Comparison of ENCODE assay signal across 18 cellular contexts in genomic region chr2:176514805-176515500, GRCh38.
DNase-seq lines count a peak whose midpoint lies in the region; ATAC-seq, FAIRE-seq and TF ChIP-seq lines count a peak whose summit lies in the region.
"Had no signal": no experiment of that assay in that cellular context is flagged by ENCODE, and none has a peak within 500 bp of the region (broad histone marks: within the 10 kb centered on the region; RNA-seq: fewer than 3 reads in every experiment).

No MANE protein-coding gene starts in this region.

- TF ChIP-seq CTCF in bronchial epithelial cell (IDR thresholded peaks at IDR 0.05; ENCODE audit: insufficient read depth, low read length, severe bottlenecking) (no peak), keratinocyte (optimal IDR thresholded peaks at IDR 0.05 in 1 of 3, IDR thresholded peaks at IDR 0.05 in 1 of 3, conservative IDR thresholded peaks at IDR 0.05 in 1 of 3; ENCODE audit: extremely low read depth in 1 of 3, insufficient read depth in 2 of 3, low read length in 3 of 3) (no peak)

- H3K4me3 ChIP-seq in bronchial epithelial cell (ENCODE audit: low read depth, low read length): no peak overlapping the region
- H3K4me3 ChIP-seq in keratinocyte (ENCODE audit: control insufficient read depth in 2 of 3, extremely low read depth in 1 of 3, insufficient read depth in 2 of 3, low read depth in 1 of 3, low read length in 3 of 3): no peak overlapping the region
- H3K4me3 ChIP-seq: PC-9 had no signal

- H3K4me2 ChIP-seq in keratinocyte (ENCODE audit: control insufficient read depth, extremely low read depth, insufficient read depth, low read depth, low read length): peak overlapping the region; percentile 43
- H3K4me2 ChIP-seq: PC-9, SK-N-SH had no signal

- no peaks in the 10 kb centered on the region for H4K20me1 ChIP-seq in keratinocyte (ENCODE audit: control insufficient read depth, extremely low read depth, insufficient read depth, low read length)

- no peaks in the 10 kb centered on the region for H3K36me3 ChIP-seq in bronchial epithelial cell (ENCODE audit: control insufficient read depth, insufficient read depth, low read length)
- no peaks in the 10 kb centered on the region for H3K36me3 ChIP-seq in keratinocyte (ENCODE audit: control insufficient read depth in 2 of 2, extremely low read depth in 1 of 2, insufficient read depth in 2 of 2, low read length in 2 of 2)

- DNase-seq in EL (peak; percentile 28), NCI-H526 treated with DMSO at 0.1 percent for 48 hours (lab: John Stamatoyannopoulos, UW) (peak; percentile 8), bronchial epithelial cell (ENCODE audit: low read depth) (peak; percentile 94), keratinocyte (ENCODE audit: low read depth, low spot score) (peak; percentile 67), kidney glomerular epithelial cell (lab: John Stamatoyannopoulos, UW) (no peak), SIG-M5 (lab: John Stamatoyannopoulos, UW) (no peak)
- no peak for DNase-seq in stimulated activated CD4-positive, alpha-beta T cell treated with anti-CD3 and anti-CD28 coated beads, Interleukin-12 subunit alpha, Interleukin-12 subunit beta, amount 100 ng/mL, for 4 hours
- DNase-seq: CD4-positive, CD25-positive, alpha-beta regulatory T cell; DMS53; NCI-H1436 treated with DMSO at 0.1 percent for 48 hours; NCI-H2081 treated with DMSO at 0.1 percent for 48 hours; NCI-H69; NK-92 treated with Interleukin-12 subunit alpha and Interleukin-12 subunit beta, amount 100 ng/mL, for 24 hours; PC-9; SK-N-SH had no signal

- H3K4me1 ChIP-seq in keratinocyte (ENCODE audit: control insufficient read depth, extremely low read depth, insufficient read depth, low read length): peaks cover 10% of the 10 kb centered on the region

- H3K9me3 ChIP-seq in keratinocyte (ENCODE audit: control insufficient read depth, low read depth, low read length): no peaks in the 10 kb centered on the region
- H3K9me3 ChIP-seq: SK-N-SH had no signal

- dilution Hi-C loops in keratinocyte (cut with MboI; ENCODE audit: extremely low pct_ligation_motif_present, low sequenced_read_pairs): no loop called here

- no peaks in the 10 kb centered on the region for H3K9me1 ChIP-seq in keratinocyte (ENCODE audit: control insufficient read depth, extremely low read depth, insufficient read depth, low read length)

- no peak for ATAC-seq in GM18870 (IDR thresholded peaks at IDR 0.05; ENCODE audit: unreplicated experiment)
- ATAC-seq: Right ventricle myocardium inferior had no signal

- H3K9ac ChIP-seq in keratinocyte (ENCODE audit: control insufficient read depth, extremely low read depth, insufficient read depth, low read length): no peak overlapping the region
- H3K9ac ChIP-seq: SK-N-SH had no signal

- H3K27me3 ChIP-seq in bronchial epithelial cell (ENCODE audit: control insufficient read depth, insufficient read depth, low read length) (no peaks in the 10 kb centered on the region), keratinocyte (ENCODE audit: control insufficient read depth, extremely low read depth, insufficient read depth, low read length) (no peaks in the 10 kb centered on the region)

- no peak overlapping the region for H2AFZ ChIP-seq in keratinocyte (ENCODE audit: control insufficient read depth, low read length)
- H2AFZ ChIP-seq: PC-9 had no signal

- H3K27ac ChIP-seq in keratinocyte (ENCODE audit: control insufficient read depth, insufficient read depth, low read length): peak overlapping the region; percentile 2
- H3K27ac ChIP-seq: PC-9 had no signal

- no peak for FAIRE-seq in bronchial epithelial cell (lab: Jason Lieb, UNC)
- peak; percentile 86 for FAIRE-seq in keratinocyte (lab: Jason Lieb, UNC)
- FAIRE-seq: HTR-8/SVneo had no signal

- no peaks in the 10 kb centered on the region for H3K79me2 ChIP-seq in keratinocyte (ENCODE audit: control insufficient read depth, insufficient read depth, low read length)

Comparison
In these comparisons a context has a peak if more than half of its experiments do, and no peak if none do; other contexts are left out.
1. DNase-seq: peak in EL (single experiment), NCI-H526 treated with DMSO at 0.1 percent for 48 hours (single experiment), bronchial epithelial cell (single experiment) and keratinocyte (single experiment); none in stimulated activated CD4-positive, alpha-beta T cell treated with anti-CD3 and anti-CD28 coated beads, Interleukin-12 subunit alpha, Interleukin-12 subunit beta, amount 100 ng/mL, for 4 hours (single experiment), kidney glomerular epithelial cell (single experiment) and SIG-M5 (single experiment).